ENCODE assay signal across 1 cellular context in genomic region chr12:69932154-69932553, GRCh38.
A peak's percentile ranks its signal among the peaks of the same experiment; 100 is the strongest.
TF ChIP-seq lines count a peak whose summit lies in the region.

No MANE protein-coding gene starts in this region.

TF ChIP-seq in H1, 55 proteins besides CTCF, POLR2A, EP300 and RAD21 (continued from another document):
- TF ChIP-seq CHD7 (IDR thresholded peaks at IDR 0.05; ENCODE audit: insufficient replicate concordance, low read length) (no peak), NANOG (IDR thresholded peaks at IDR 0.05; ENCODE audit: insufficient read depth, low read depth, low read length, poor library complexity, severe bottlenecking) (peak; percentile 40), USF2 (IDR thresholded peaks at IDR 0.05; ENCODE audit: low read length) (no peak), TEAD4 (IDR thresholded peaks at IDR 0.05; ENCODE audit: low read depth, low read length) (peak; percentile 84)
